ENCODE assay signal across 1 cellular context in the genomic region with DNA sequence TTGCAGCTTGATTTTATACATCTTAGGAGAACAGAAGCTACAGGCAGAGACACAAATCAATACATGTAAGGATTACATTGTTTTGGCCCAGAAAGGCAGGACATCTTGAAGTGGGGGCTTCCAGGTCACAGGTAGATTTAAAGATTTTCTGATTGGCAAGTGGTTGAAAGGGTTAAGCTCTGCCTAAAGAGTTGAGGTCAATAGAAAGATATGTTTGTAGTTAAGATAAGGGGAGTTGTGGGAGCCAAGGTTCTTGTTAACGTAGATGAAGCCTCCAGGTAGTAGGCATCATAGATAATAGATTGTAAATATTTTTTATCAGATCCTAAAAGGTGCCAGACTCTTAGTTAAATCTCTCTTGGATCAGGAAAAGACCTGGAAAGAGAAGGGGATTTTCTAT.
TF ChIP-seq lines count a peak whose summit lies in the region.

No MANE protein-coding gene starts in this region.

TF ChIP-seq in HepG2, 621 proteins besides CTCF, POLR2A, EP300 and RAD21:
- no peak for TF ChIP-seq REXO4 (CRISPR knock-in tag; IDR thresholded peaks at IDR 0.05; ENCODE audit: borderline replicate concordance)
- TF ChIP-seq, protein P1, sequence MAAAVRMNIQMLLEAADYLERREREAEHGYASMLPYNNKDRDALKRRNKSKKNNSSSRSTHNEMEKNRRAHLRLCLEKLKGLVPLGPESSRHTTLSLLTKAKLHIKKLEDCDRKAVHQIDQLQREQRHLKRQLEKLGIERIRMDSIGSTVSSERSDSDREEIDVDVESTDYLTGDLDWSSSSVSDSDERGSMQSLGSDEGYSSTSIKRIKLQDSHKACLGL (CRISPR knock-in tag; IDR thresholded peaks at IDR 0.05), result no peak
- TF ChIP-seq NCOA1 (CRISPR knock-in tag; IDR thresholded peaks at IDR 0.05), result no peak
- TF ChIP-seq, protein P2, sequence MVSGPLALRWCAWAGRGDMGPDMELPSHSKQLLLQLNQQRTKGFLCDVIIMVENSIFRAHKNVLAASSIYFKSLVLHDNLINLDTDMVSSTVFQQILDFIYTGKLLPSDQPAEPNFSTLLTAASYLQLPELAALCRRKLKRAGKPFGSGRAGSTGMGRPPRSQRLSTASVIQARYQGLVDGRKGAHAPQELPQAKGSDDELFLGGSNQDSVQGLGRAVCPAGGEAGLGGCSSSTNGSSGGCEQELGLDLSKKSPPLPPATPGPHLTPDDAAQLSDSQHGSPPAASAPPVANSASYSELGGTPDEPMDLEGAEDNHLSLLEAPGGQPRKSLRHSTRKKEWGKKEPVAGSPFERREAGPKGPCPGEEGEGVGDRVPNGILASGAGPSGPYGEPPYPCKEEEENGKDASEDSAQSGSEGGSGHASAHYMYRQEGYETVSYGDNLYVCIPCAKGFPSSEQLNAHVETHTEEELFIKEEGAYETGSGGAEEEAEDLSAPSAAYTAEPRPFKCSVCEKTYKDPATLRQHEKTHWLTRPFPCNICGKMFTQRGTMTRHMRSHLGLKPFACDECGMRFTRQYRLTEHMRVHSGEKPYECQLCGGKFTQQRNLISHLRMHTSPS (CRISPR knock-in tag; IDR thresholded peaks at IDR 0.05; ENCODE audit: low read depth), result 0 out of 2 replicates have a peak, but pooled peaks have one; percentile 12
- 0 out of 2 replicates have a peak, but pooled peaks have one; percentile 54 for TF ChIP-seq TOPORS (CRISPR knock-in tag; IDR thresholded peaks at IDR 0.05)
- TF ChIP-seq, protein P3, sequence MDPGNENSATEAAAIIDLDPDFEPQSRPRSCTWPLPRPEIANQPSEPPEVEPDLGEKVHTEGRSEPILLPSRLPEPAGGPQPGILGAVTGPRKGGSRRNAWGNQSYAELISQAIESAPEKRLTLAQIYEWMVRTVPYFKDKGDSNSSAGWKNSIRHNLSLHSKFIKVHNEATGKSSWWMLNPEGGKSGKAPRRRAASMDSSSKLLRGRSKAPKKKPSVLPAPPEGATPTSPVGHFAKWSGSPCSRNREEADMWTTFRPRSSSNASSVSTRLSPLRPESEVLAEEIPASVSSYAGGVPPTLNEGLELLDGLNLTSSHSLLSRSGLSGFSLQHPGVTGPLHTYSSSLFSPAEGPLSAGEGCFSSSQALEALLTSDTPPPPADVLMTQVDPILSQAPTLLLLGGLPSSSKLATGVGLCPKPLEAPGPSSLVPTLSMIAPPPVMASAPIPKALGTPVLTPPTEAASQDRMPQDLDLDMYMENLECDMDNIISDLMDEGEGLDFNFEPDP (CRISPR knock-in tag; conservative IDR thresholded peaks at IDR 0.05), result 0 out of 2 replicates have a peak, but pooled peaks have one; percentile 44
- no peak for TF ChIP-seq MIER2 (CRISPR knock-in tag; IDR thresholded peaks at IDR 0.05)
- TF ChIP-seq SRSF9 (IDR thresholded peaks at IDR 0.05; ENCODE audit: borderline replicate concordance, insufficient read depth, low read depth, low read length, poor library complexity, severe bottlenecking), result no peak
- no peak for TF ChIP-seq ZNF709 (CRISPR knock-in tag; IDR thresholded peaks at IDR 0.05)
- TF ChIP-seq ZNF333 (CRISPR knock-in tag; IDR thresholded peaks at IDR 0.05; ENCODE audit: borderline replicate concordance), result no peak
- TF ChIP-seq ZNF484 (CRISPR knock-in tag; IDR thresholded peaks at IDR 0.05; ENCODE audit: borderline replicate concordance, low read depth), result no peak
- peak; percentile 91 for TF ChIP-seq ZNF652 (CRISPR knock-in tag; IDR thresholded peaks at IDR 0.05; ENCODE audit: borderline replicate concordance, low read depth)
- no peak for TF ChIP-seq TMF1 (CRISPR knock-in tag; IDR thresholded peaks at IDR 0.05; ENCODE audit: low read depth)
- TF ChIP-seq ZNF761 (CRISPR knock-in tag; conservative IDR thresholded peaks at IDR 0.05), result no peak
- TF ChIP-seq RBFOX2 (IDR thresholded peaks at IDR 0.05; ENCODE audit: low read depth, low read length), result no peak
- TF ChIP-seq ZNF143 (CRISPR knock-in tag; IDR thresholded peaks at IDR 0.05), result no peak
- no peak for TF ChIP-seq NR1H2 (CRISPR knock-in tag; IDR thresholded peaks at IDR 0.05; ENCODE audit: borderline replicate concordance, low read depth)
- TF ChIP-seq ZFP82 (CRISPR knock-in tag; IDR thresholded peaks at IDR 0.05; ENCODE audit: borderline replicate concordance), result no peak
- no peak for TF ChIP-seq TAF15 (IDR thresholded peaks at IDR 0.05; ENCODE audit: low read depth, low read length, poor library complexity, severe bottlenecking)
